Comparison of ENCODE assay signal across 10 cellular contexts in the genomic region with DNA sequence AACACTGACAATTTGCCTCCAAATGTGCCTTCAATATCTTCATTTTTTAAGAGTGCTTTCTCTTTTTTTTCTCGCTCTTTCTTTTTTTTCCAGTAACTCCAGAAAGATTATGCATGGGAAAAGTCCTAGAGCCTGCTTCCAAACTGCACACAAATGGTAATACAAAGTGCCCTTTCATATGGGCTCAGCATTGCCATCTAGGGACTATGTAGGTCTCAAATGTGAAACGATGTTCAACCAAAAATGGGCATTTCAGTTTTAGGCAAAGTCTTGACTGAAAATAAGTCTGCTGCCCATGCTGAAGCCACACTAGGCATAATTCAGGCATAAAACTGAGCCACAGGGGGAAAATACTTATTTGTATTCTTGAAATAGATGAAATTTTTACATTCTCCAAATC.
DNase-seq lines count a peak whose midpoint lies in the region; ATAC-seq and TF ChIP-seq lines count a peak whose summit lies in the region.
"Had no signal": no experiment of that assay in that cellular context is flagged by ENCODE, and none has a peak within 500 bp of the region (broad histone marks: within the 10 kb centered on the region; RNA-seq: fewer than 3 reads in every experiment).

No MANE protein-coding gene starts in this region.

- no peak overlapping the region for H3K4me2 ChIP-seq in mesenchymal stem cell (ENCODE audit: low read length, poor library complexity, severe bottlenecking)

- TF ChIP-seq CTCF in LNCaP clone FGC (IDR thresholded peaks at IDR 0.05; ENCODE audit: control insufficient read depth, extremely low read depth, insufficient read depth) (peak; percentile 67), breast epithelium (IDR thresholded peaks at IDR 0.05) (no peak)

- no peak overlapping the region for H3K9ac ChIP-seq in mesenchymal stem cell (ENCODE audit: low read length)

- TF ChIP-seq POLR2A in breast epithelium (IDR thresholded peaks at IDR 0.05): no peak

- H2BK120ac ChIP-seq in mesenchymal stem cell (ENCODE audit: low read depth, low read length): no peak overlapping the region

- H3K4ac ChIP-seq in mesenchymal stem cell (ENCODE audit: low read depth in 1 of 2, low read length in 2 of 2): no peak overlapping the region

- H3K79me1 ChIP-seq in mesenchymal stem cell (replicated peaks; ENCODE audit: low read length, poor library complexity, severe bottlenecking): no peaks in the 10 kb centered on the region

- WGBS in mesenchymal stem cell: 91% methylated on average over 2 of the region's 2 CpGs

- H3K9me3 ChIP-seq in breast epithelium (no peaks in the 10 kb centered on the region), mesenchymal stem cell (ENCODE audit: control insufficient read depth, low read length) (no peaks in the 10 kb centered on the region)

- no peak overlapping the region for H2BK15ac ChIP-seq in mesenchymal stem cell (ENCODE audit: low read depth, poor library complexity, severe bottlenecking)

- DNase-seq in AML-193 (lab: John Stamatoyannopoulos, UW) (peak; percentile 42), LNCaP clone FGC (ENCODE audit: low read depth) (no peak), breast epithelium (ENCODE audit: low spot score in 2 of 2) (no peak), mesenchymal stem cell (peak; percentile 21)
- no peak for DNase-seq in stimulated activated naive CD8-positive, alpha-beta T cell treated with anti-CD3 and anti-CD28 coated beads, Interleukin-15, Interleukin-2, amounts not matched to agents 100 U/mL and 50 U/mL, for 24 hours
- no peak for DNase-seq in activated CD4-positive, alpha-beta T cell treated with anti-CD3 and anti-CD28 coated beads, Interleukin-2, amount 50 U/mL, for 4 hours
- DNase-seq: activated CD4-positive, alpha-beta T cell treated with anti-CD3 and anti-CD28 coated beads for 48 hours; NCI-H2029 had no signal

- intact Hi-C loops in breast epithelium (cut with DNase I; ENCODE audit: low total_unique reads): no loop called here

- ATAC-seq in GM21576 (IDR thresholded peaks at IDR 0.05; ENCODE audit: unreplicated experiment) (no peak), GM18858 (IDR thresholded peaks at IDR 0.05; ENCODE audit: unreplicated experiment) (no peak)
- no peak for ATAC-seq in stimulated activated naive CD8-positive, alpha-beta T cell treated with anti-CD3 and anti-CD28 coated beads, Interleukin-15, Interleukin-2, amounts not matched to agents 100 U/mL and 50 U/mL, for 24 hours

- H3K18ac ChIP-seq in mesenchymal stem cell (ENCODE audit: low read depth in 1 of 2, low read length in 2 of 2): no peak overlapping the region

- H3K14ac ChIP-seq in mesenchymal stem cell (ENCODE audit: low read length in 2 of 2): no peak overlapping the region

- no peak overlapping the region for H3K4me3 ChIP-seq in LNCaP clone FGC (ENCODE audit: low read depth, low read length)
- no peak overlapping the region for H3K4me3 ChIP-seq in breast epithelium
- no peak overlapping the region for H3K4me3 ChIP-seq in mesenchymal stem cell (ENCODE audit: insufficient read depth in 1 of 2, low read depth in 1 of 2, low read length in 2 of 2)

- H3K23ac ChIP-seq in mesenchymal stem cell (ENCODE audit: low read length in 2 of 2): no peak overlapping the region

- H4K8ac ChIP-seq in mesenchymal stem cell (ENCODE audit: low read length): no peak overlapping the region

- peak overlapping the region; percentile 63 to 79 for H3K27ac ChIP-seq in breast epithelium
- H3K27ac ChIP-seq in mesenchymal stem cell (ENCODE audit: low read length, poor library complexity, severe bottlenecking): no peak overlapping the region

- no peak overlapping the region for H2BK5ac ChIP-seq in mesenchymal stem cell (ENCODE audit: low read depth, low read length, poor library complexity, severe bottlenecking)

- H4K91ac ChIP-seq in mesenchymal stem cell (ENCODE audit: low read length): no peak overlapping the region

- H3K36me3 ChIP-seq in breast epithelium (no peaks in the 10 kb centered on the region), mesenchymal stem cell (ENCODE audit: control insufficient read depth in 1 of 2, insufficient read depth in 2 of 2, low read depth in 1 of 2, low read length in 2 of 2) (no peaks in the 10 kb centered on the region)

- no peak overlapping the region for H2AK5ac ChIP-seq in mesenchymal stem cell (ENCODE audit: low read length, severe bottlenecking)

- H3K4me1 ChIP-seq in breast epithelium (no peaks in the 10 kb centered on the region), mesenchymal stem cell (ENCODE audit: control insufficient read depth, insufficient read depth, low read depth, low read length) (no peaks in the 10 kb centered on the region)

- H3K27me3 ChIP-seq in breast epithelium (no peaks in the 10 kb centered on the region), mesenchymal stem cell (ENCODE audit: control insufficient read depth in 1 of 2, insufficient read depth in 1 of 2, low read length in 2 of 2) (no peaks in the 10 kb centered on the region)

- H2AFZ ChIP-seq in mesenchymal stem cell (ENCODE audit: low read depth, low read length): no peak overlapping the region

- H2BK12ac ChIP-seq in mesenchymal stem cell (ENCODE audit: low read length in 2 of 2): no peak overlapping the region

Comparison
In these comparisons a context has a peak if more than half of its experiments do, and no peak if none do; other contexts are left out.
1. DNase-seq: peak in AML-193 (2 of 2) and mesenchymal stem cell (single experiment); none in LNCaP clone FGC (single experiment), breast epithelium (0 of 2), stimulated activated naive CD8-positive, alpha-beta T cell treated with anti-CD3 and anti-CD28 coated beads, Interleukin-15, Interleukin-2, amounts not matched to agents 100 U/mL and 50 U/mL, for 24 hours (single experiment) and activated CD4-positive, alpha-beta T cell treated with anti-CD3 and anti-CD28 coated beads, Interleukin-2, amount 50 U/mL, for 4 hours (0 of 2).